Comparison of ENCODE assay signal across 1 cellular context in genomic region chr12:112096667-112097066, GRCh38.
TF ChIP-seq lines count a peak whose summit lies in the region.

No MANE protein-coding gene starts in this region.

TF ChIP-seq in GM23338, 12 proteins besides CTCF, POLR2A, EP300 and RAD21 (continued from another document):
- TF ChIP-seq REST (IDR thresholded peaks at IDR 0.05; ENCODE audit: unreplicated experiment) (no peak), JUNB (IDR thresholded peaks at IDR 0.05; ENCODE audit: unreplicated experiment) (no peak), ZNF331 (CRISPR knock-in tag; IDR thresholded peaks at IDR 0.05; ENCODE audit: low read depth) (no peak), CREB1 (CRISPR knock-in tag; IDR thresholded peaks at IDR 0.05; ENCODE audit: low read depth) (no peak)
